In genomic region chrX:22538581-22538980, GRCh38 we compare ENCODE assay signal across 22 cellular contexts.
DNase-seq lines count a peak whose midpoint lies in the region; ATAC-seq, FAIRE-seq and TF ChIP-seq lines count a peak whose summit lies in the region.
"Had no signal": no experiment of that assay in that cellular context is flagged by ENCODE, and none has a peak within 500 bp of the region (broad histone marks: within the 10 kb centered on the region; RNA-seq: fewer than 3 reads in every experiment).

No MANE protein-coding gene starts in this region.

- H3K4me3 Mint-ChIP-seq in astrocyte (ENCODE audit: unreplicated experiment) (no peak overlapping the region), osteocyte (ENCODE audit: unreplicated experiment) (no peak overlapping the region)
- H3K4me3 Mint-ChIP-seq: CD4-positive, alpha-beta memory T cell had no signal

- no peaks in the 10 kb centered on the region for H3K36me3 ChIP-seq in A673 (ENCODE audit: insufficient read depth, low read length, poor library complexity, severe bottlenecking)
- no peaks in the 10 kb centered on the region for H3K36me3 ChIP-seq in astrocyte (ENCODE audit: insufficient read depth, low read length)
- no peaks in the 10 kb centered on the region for H3K36me3 ChIP-seq in HepG2 (replicated peaks in 1 of 2; ENCODE audit: control insufficient read depth in 1 of 2, insufficient read depth in 2 of 2, low read length in 2 of 2)
- H3K36me3 ChIP-seq in prostate gland, result no peaks in the 10 kb centered on the region
- H3K36me3 ChIP-seq: BE2C, SJCRH30 had no signal

- TF ChIP-seq EP300 in HepG2 (IDR thresholded peaks at IDR 0.05; ENCODE audit: low read depth in 2 of 2, low read length in 2 of 2) (no peak), HepG2 (CRISPR knock-in tag; IDR thresholded peaks at IDR 0.05; ENCODE audit: borderline replicate concordance) (no peak)

- CTCF ChIA-PET in A673 (lab: Charles Lee), result no interaction called here
- CTCF ChIA-PET in HepG2 (lab: Yijun Ruan, JAX; ENCODE audit: low intra/inter-chr PET ratio, low total read pairs), result no interaction called here

- H3K9me3 ChIP-seq in A673 (ENCODE audit: low read depth, low read length, poor library complexity, severe bottlenecking) (no peaks in the 10 kb centered on the region), astrocyte (ENCODE audit: insufficient read depth, low read depth, low read length) (no peaks in the 10 kb centered on the region), HepG2 (ENCODE audit: low read length) (no peaks in the 10 kb centered on the region), prostate gland (no peaks in the 10 kb centered on the region)
- H3K9me3 ChIP-seq: BE2C, SJCRH30 had no signal

- H3K36me3 Mint-ChIP-seq in astrocyte (ENCODE audit: low read depth, unreplicated experiment), result no peaks in the 10 kb centered on the region
- no peaks in the 10 kb centered on the region for H3K36me3 Mint-ChIP-seq in osteocyte (ENCODE audit: unreplicated experiment)
- H3K36me3 Mint-ChIP-seq: CD4-positive, alpha-beta memory T cell had no signal

- no peak for ATAC-seq in HepG2
- ATAC-seq: GM12878, K562 had no signal

- H3K9ac ChIP-seq in astrocyte (ENCODE audit: low read length) (no peak overlapping the region), HepG2 (ENCODE audit: insufficient read depth, low read depth, low read length) (no peak overlapping the region)

- BruUV-seq in A673 (replicated peaks; lab: Mats Ljungman, UMichigan) (no TSS peak), HepG2 (replicated peaks; lab: Mats Ljungman, UMichigan) (no TSS peak)

- FAIRE-seq in HTR-8/SVneo (lab: Jason Lieb, UNC) (peak; percentile 51), astrocyte (lab: Jason Lieb, UNC) (peak; percentile 76), HepG2 (lab: Jason Lieb, UNC) (no peak)
- FAIRE-seq: GM12878, K562 had no signal

- intact Hi-C loops in A673 (cut with micrococcal nuclease; ENCODE audit: unreplicated experiment), result no loop called here
- intact Hi-C loops in HepG2 (cut with micrococcal nuclease; ENCODE audit: unreplicated experiment), result no loop called here
- intact Hi-C loops in prostate gland (cut with DNase I), result no loop called here

- TF ChIP-seq RAD21 in HepG2 (CRISPR knock-in tag; IDR thresholded peaks at IDR 0.05), result no peak

- H3K4me1 ChIP-seq in A673 (ENCODE audit: insufficient read depth, low read length, poor library complexity, severe bottlenecking), result no peaks in the 10 kb centered on the region
- no peaks in the 10 kb centered on the region for H3K4me1 ChIP-seq in astrocyte (ENCODE audit: insufficient read depth, low read length)
- no peaks in the 10 kb centered on the region for H3K4me1 ChIP-seq in HepG2 (ENCODE audit: insufficient read depth, low read length)
- H3K4me1 ChIP-seq in prostate gland (replicated peaks), result no peaks in the 10 kb centered on the region
- H3K4me1 ChIP-seq: BE2C, SJCRH30 had no signal

- peak; percentile 5 for DNase-seq in A673 (ENCODE audit: low spot score)
- DNase-seq in HTR-8/SVneo (ENCODE audit: insufficient read length, low spot score), result no peak
- DNase-seq in astrocyte (ENCODE audit: low read depth), result peak; percentile 18
- DNase-seq in kidney tubule cell (ENCODE audit: low spot score), result peak; percentile 34
- no peak for DNase-seq in osteocyte (ENCODE audit: extremely low spot score, unreplicated experiment)
- no peak for DNase-seq in middle frontal gyrus (ENCODE audit: extremely low spot score, low spot score)
- DNase-seq in HepG2 (ENCODE audit: low spot score), result no peak
- DNase-seq in prostate gland (ENCODE audit: low spot score), result no peak
- DNase-seq: BE2C; CD4-positive, alpha-beta memory T cell; GDM1; H7; NCI-H1417 treated with DMSO at 0.1 percent for 48 hours; NCI-H2029; NCI-H2171 treated with DMSO at 0.1 percent for 48 hours; NCI-H510A; NCI-H774; SJCRH30 had no signal

- POLR2A ChIA-PET in A673 (lab: Charles Lee; ENCODE audit: low non-redundant PET), result no interaction called here
- POLR2A ChIA-PET in HepG2 (lab: Yijun Ruan, JAX), result no interaction called here

- H3K9me3 Mint-ChIP-seq in astrocyte (ENCODE audit: unreplicated experiment) (no peaks in the 10 kb centered on the region), osteocyte (ENCODE audit: unreplicated experiment) (peaks cover 19% of the 10 kb centered on the region)

- H2AFZ ChIP-seq in astrocyte (ENCODE audit: low read depth, low read length) (no peak overlapping the region), HepG2 (ENCODE audit: low read length) (no peak overlapping the region)

- H3K4me3 ChIP-seq in A673 (ENCODE audit: low read depth, low read length, poor library complexity, severe bottlenecking) (no peak overlapping the region), astrocyte (ENCODE audit: insufficient read depth, low read depth, low read length) (no peak overlapping the region), HepG2 (replicated peaks in 1 of 3; ENCODE audit: insufficient read depth in 1 of 3, low read depth in 2 of 3, low read length in 3 of 3) (no peak overlapping the region), prostate gland (no peak overlapping the region)
- H3K4me3 ChIP-seq: GM12878, K562, SJCRH30 had no signal

- H3K27me3 Mint-ChIP-seq in astrocyte (ENCODE audit: low read depth, unreplicated experiment), result no peaks in the 10 kb centered on the region
- H3K27me3 Mint-ChIP-seq in osteocyte (ENCODE audit: unreplicated experiment), result peaks cover 10% of the 10 kb centered on the region
- H3K27me3 Mint-ChIP-seq: CD4-positive, alpha-beta memory T cell had no signal

- TF ChIP-seq POLR2A in HepG2 (IDR thresholded peaks at IDR 0.05; ENCODE audit: insufficient read depth in 1 of 2, low read depth in 2 of 2, low read length in 2 of 2) (no peak), prostate gland (IDR thresholded peaks at IDR 0.05) (no peak)

- 35% methylated on average over 2 of the region's 4 CpGs for WGBS in HepG2 (ENCODE audit: low lambda C conversion rate)
- 92% methylated on average over 4 of the region's 4 CpGs for WGBS in prostate gland

- no peak overlapping the region for H3K27ac ChIP-seq in A673 (ENCODE audit: low read depth, low read length, poor library complexity, severe bottlenecking)
- H3K27ac ChIP-seq in astrocyte (ENCODE audit: low read depth, low read length), result no peak overlapping the region
- H3K27ac ChIP-seq in HepG2 (ENCODE audit: extremely low read length, insufficient read depth, low read length), result no peak overlapping the region
- H3K27ac ChIP-seq in prostate gland, result no peak overlapping the region
- H3K27ac ChIP-seq: 22Rv1, HL-60, SJCRH30 had no signal

- no peaks in the 10 kb centered on the region for H3K79me2 ChIP-seq in astrocyte (ENCODE audit: insufficient read depth, low read length)
- H3K79me2 ChIP-seq in HepG2 (ENCODE audit: insufficient read depth, low read length), result no peaks in the 10 kb centered on the region

- H4K20me1 ChIP-seq in astrocyte (ENCODE audit: insufficient read depth, low read length) (no peaks in the 10 kb centered on the region), HepG2 (ENCODE audit: insufficient read depth, low read length) (no peaks in the 10 kb centered on the region)

- in situ Hi-C loops in HepG2 (cut with HindIII; ENCODE audit: extremely low pct_ligation_motif_present, low pct_unique_long_range_greater_than_20kb), result no loop called here

- TF ChIP-seq CTCF in A673 (conservative IDR thresholded peaks at IDR 0.05; ENCODE audit: low read depth, low read length) (no peak), astrocyte (IDR thresholded peaks at IDR 0.05; ENCODE audit: insufficient read depth, low read depth, low read length) (no peak), osteocyte (IDR thresholded peaks at IDR 0.05) (no peak), HepG2 (CRISPR knock-in tag; IDR thresholded peaks at IDR 0.05) (no peak), prostate gland (IDR thresholded peaks at IDR 0.05) (no peak)

- H3K4me1 Mint-ChIP-seq in astrocyte (ENCODE audit: low read depth, unreplicated experiment), result peaks cover 23% of the 10 kb centered on the region
- peaks cover 4% of the 10 kb centered on the region for H3K4me1 Mint-ChIP-seq in osteocyte (ENCODE audit: unreplicated experiment)
- H3K4me1 Mint-ChIP-seq: CD4-positive, alpha-beta memory T cell had no signal

- H3K27ac Mint-ChIP-seq in astrocyte (ENCODE audit: unreplicated experiment), result no peak overlapping the region
- no peak overlapping the region for H3K27ac Mint-ChIP-seq in osteocyte (ENCODE audit: unreplicated experiment)
- H3K27ac Mint-ChIP-seq: CD4-positive, alpha-beta memory T cell had no signal

- H3K4me2 ChIP-seq in astrocyte (ENCODE audit: low read length), result no peak overlapping the region
- H3K4me2 ChIP-seq in HepG2 (ENCODE audit: low read depth, low read length), result no peak overlapping the region

- H3K27me3 ChIP-seq in A673 (replicated peaks; ENCODE audit: insufficient read depth, low read depth, low read length, poor library complexity), result no peaks in the 10 kb centered on the region
- H3K27me3 ChIP-seq in astrocyte (ENCODE audit: insufficient read depth, low read length), result no peaks in the 10 kb centered on the region
- H3K27me3 ChIP-seq in HepG2 (ENCODE audit: control insufficient read depth in 1 of 2, insufficient read depth in 2 of 2, low read length in 2 of 2), result no peaks in the 10 kb centered on the region
- H3K27me3 ChIP-seq in prostate gland (replicated peaks; ENCODE audit: insufficient read depth), result no peaks in the 10 kb centered on the region
- H3K27me3 ChIP-seq: BE2C, SJCRH30 had no signal

TF ChIP-seq in HepG2, 621 proteins besides CTCF, POLR2A, EP300 and RAD21:
- TF ChIP-seq SNAI1 (CRISPR knock-in tag; IDR thresholded peaks at IDR 0.05; ENCODE audit: borderline replicate concordance), result no peak
- TF ChIP-seq HES4 (CRISPR knock-in tag; IDR thresholded peaks at IDR 0.05; ENCODE audit: borderline replicate concordance), result no peak
- TF ChIP-seq ZNF83 (CRISPR knock-in tag; IDR thresholded peaks at IDR 0.05; ENCODE audit: borderline replicate concordance), result no peak
- TF ChIP-seq ATF2 (CRISPR knock-in tag; IDR thresholded peaks at IDR 0.05), result no peak
- no peak for TF ChIP-seq NFYB (CRISPR knock-in tag; IDR thresholded peaks at IDR 0.05)
- no peak for TF ChIP-seq ZNF549 (CRISPR knock-in tag; IDR thresholded peaks at IDR 0.05)
- no peak for TF ChIP-seq ZNF563 (CRISPR knock-in tag; IDR thresholded peaks at IDR 0.05)
- no peak for TF ChIP-seq TARDBP (CRISPR knock-in tag; IDR thresholded peaks at IDR 0.05)
- no peak for TF ChIP-seq HOXA3 (CRISPR knock-in tag; IDR thresholded peaks at IDR 0.05)
- no peak for TF ChIP-seq CHD2 (IDR thresholded peaks at IDR 0.05; ENCODE audit: low read depth, low read length)

Comparison
In these comparisons a context has a peak if more than half of its experiments do, and no peak if none do; other contexts are left out.
1. DNase-seq: peak in A673 (single experiment), astrocyte (single experiment) and kidney tubule cell (single experiment); none in HTR-8/SVneo (single experiment), osteocyte (single experiment), middle frontal gyrus (single experiment), HepG2 (single experiment) and prostate gland (single experiment).